ENCODE assay signal across 8 cellular contexts in the genomic region with DNA sequence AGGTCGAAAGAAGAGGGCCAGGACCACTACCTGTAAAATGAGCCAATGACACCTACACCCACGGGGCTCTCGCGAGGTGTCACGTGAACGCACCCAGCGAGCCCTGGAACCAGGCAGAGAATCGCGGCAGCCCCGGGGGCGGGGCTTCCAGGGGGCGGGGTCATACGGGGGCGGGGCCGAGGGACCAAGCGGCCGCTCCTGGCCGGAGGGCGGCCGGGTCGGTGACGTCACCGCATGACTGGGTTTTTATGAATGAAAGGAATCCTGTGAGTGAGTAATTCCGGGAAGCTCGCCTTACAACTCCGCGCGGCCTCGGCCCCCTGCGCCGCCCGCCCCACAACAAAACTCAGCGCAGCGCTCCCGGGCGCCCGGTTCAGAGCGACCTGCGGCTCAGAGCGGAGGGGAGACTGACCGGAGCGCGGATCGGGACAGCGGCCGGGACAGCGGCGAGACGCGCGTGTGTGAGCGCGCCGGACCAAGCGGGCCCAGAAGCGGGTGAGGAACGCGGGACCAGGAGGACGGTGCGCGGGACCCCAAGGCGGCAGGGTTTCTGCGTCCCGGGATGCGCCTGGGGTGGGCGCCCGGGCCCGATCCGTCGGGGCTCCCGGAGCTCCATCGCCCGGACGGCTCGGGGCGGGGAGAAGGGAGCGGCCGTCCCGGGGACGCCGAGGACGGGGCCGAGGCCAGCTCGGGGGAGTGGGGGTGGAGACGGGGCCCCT.
DNase-seq lines count a peak whose midpoint lies in the region; ATAC-seq lines count a peak whose summit lies in the region.

A gene (plus strand): TSS at position 277 of the 719 bp plus-strand sequence. CDS start 11,860 bp downstream, outside the sequence.

- ATAC-seq in GM18867 (IDR thresholded peaks at IDR 0.05; ENCODE audit: unreplicated experiment) = peak; percentile 65
- ATAC-seq in HG03175 (IDR thresholded peaks at IDR 0.05; ENCODE audit: unreplicated experiment) = peak; percentile 53

- DNase-seq in ACHN = peak; percentile 95
- DNase-seq in NCI-H510A treated with DMSO at 0.1 percent for 48 hours (lab: John Stamatoyannopoulos, UW) = peak; percentile 60
- DNase-seq in activated CD4-positive, alpha-beta T cell treated with anti-CD3 and anti-CD28 coated beads for 48 hours = peak; percentile 94
- peak; percentile 98 for DNase-seq in kidney tubule cell (ENCODE audit: low spot score)
- peak; percentile 89 to 92 for DNase-seq in stimulated activated CD4-positive, alpha-beta T cell treated with anti-CD3 and anti-CD28 coated beads, Interleukin-15, amount 100 ng/mL, for 48 hours (ENCODE audit: low read depth in 2 of 2)

- in situ Hi-C loops in ACHN (cut with HindIII; ENCODE audit: low pct_ligation_motif_present, low pct_unique_long_range_greater_than_20kb, low sequenced_read_pairs) = no loop called here

- peak within 1 kb of the TSS; percentile 88 for H3K27ac ChIP-seq in cingulate gyrus (ENCODE audit: low read depth, low read length)

Comparison
In these comparisons a context has a peak if more than half of its experiments do, and no peak if none do; other contexts are left out.
1. Peak in every context shown above with its lines: DNase-seq, ATAC-seq and H3K27ac ChIP-seq.